Comparison of ENCODE assay signal across 1 cellular context in genomic region chr13:20798027-20798426, GRCh38.
TF ChIP-seq lines count a peak whose summit lies in the region.

No MANE protein-coding gene starts in this region.

TF ChIP-seq in HepG2, 621 proteins besides CTCF, POLR2A, EP300 and RAD21:
- TF ChIP-seq AKNA (CRISPR knock-in tag; IDR thresholded peaks at IDR 0.05; ENCODE audit: borderline replicate concordance) (no peak), SIN3A (IDR thresholded peaks at IDR 0.05; ENCODE audit: borderline replicate concordance, low read depth, low read length) (no peak), ZFP1 (CRISPR knock-in tag; IDR thresholded peaks at IDR 0.05) (no peak), RBFOX2 (IDR thresholded peaks at IDR 0.05; ENCODE audit: low read depth, low read length) (no peak), PTBP1 (IDR thresholded peaks at IDR 0.05; ENCODE audit: low read depth, low read length, poor library complexity, severe bottlenecking) (no peak), ZNF777 (CRISPR knock-in tag; IDR thresholded peaks at IDR 0.05) (no peak), TOPORS (CRISPR knock-in tag; IDR thresholded peaks at IDR 0.05) (no peak), MEIS1 (CRISPR knock-in tag; IDR thresholded peaks at IDR 0.05; ENCODE audit: borderline replicate concordance) (no peak), POGK (CRISPR knock-in tag; conservative IDR thresholded peaks at IDR 0.05) (no peak), ISL2 (CRISPR knock-in tag; IDR thresholded peaks at IDR 0.05) (no peak), NR2F1 (CRISPR knock-in tag; IDR thresholded peaks at IDR 0.05) (no peak), BORCS8-MEF2B (CRISPR knock-in tag; IDR thresholded peaks at IDR 0.05) (no peak)
- TF ChIP-seq, protein P1, sequence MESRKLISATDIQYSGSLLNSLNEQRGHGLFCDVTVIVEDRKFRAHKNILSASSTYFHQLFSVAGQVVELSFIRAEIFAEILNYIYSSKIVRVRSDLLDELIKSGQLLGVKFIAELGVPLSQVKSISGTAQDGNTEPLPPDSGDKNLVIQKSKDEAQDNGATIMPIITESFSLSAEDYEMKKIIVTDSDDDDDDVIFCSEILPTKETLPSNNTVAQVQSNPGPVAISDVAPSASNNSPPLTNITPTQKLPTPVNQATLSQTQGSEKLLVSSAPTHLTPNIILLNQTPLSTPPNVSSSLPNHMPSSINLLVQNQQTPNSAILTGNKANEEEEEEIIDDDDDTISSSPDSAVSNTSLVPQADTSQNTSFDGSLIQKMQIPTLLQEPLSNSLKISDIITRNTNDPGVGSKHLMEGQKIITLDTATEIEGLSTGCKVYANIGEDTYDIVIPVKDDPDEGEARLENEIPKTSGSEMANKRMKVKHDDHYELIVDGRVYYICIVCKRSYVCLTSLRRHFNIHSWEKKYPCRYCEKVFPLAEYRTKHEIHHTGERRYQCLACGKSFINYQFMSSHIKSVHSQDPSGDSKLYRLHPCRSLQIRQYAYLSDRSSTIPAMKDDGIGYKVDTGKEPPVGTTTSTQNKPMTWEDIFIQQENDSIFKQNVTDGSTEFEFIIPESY (CRISPR knock-in tag; IDR thresholded peaks at IDR 0.05): no peak
